Comparison of ENCODE assay signal across 16 cellular contexts in the genomic region with DNA sequence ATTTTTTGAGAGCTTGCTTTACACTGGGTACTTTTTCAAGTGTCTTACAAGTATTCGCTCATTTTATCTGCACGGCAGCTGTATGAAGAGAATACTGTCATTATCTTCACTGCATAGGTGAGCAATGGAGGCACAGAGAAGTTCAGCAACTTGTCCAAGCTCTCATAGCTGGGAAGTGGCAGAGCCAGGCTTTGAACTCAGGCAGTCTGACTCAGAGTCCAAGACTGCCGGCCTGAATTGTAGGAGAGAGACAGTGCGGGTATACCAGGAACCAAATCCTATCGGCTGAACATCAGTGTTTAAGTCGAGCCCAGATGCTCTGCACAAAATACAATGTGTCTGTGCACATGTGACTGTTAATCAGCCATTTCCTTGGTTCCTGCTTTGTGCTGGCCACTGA.
"Had no signal": no experiment of that assay in that cellular context is flagged by ENCODE, and none has a peak within 500 bp of the region (broad histone marks: within the 10 kb centered on the region; RNA-seq: fewer than 3 reads in every experiment).

No MANE protein-coding gene starts in this region.

- H3K27ac ChIP-seq: RWPE1 had no signal

- H3K4me2 ChIP-seq: SK-N-SH had no signal

- DNase-seq: Karpas-422, KBM-7, MM.1S, NCI-H1092 treated with DMSO at 0.1 percent for 48 hours, NCI-H1436, NCI-H187, NCI-H2029, NCI-H2171 treated with DMSO at 0.1 percent for 48 hours, NCI-H345, NCI-H446 treated with DMSO at 0.1 percent for 48 hours, NCI-H510A treated with DMSO at 0.1 percent for 48 hours, NCI-H526, SHP77, SK-N-SH, SW 1271 had no signal

- H3K9me2 ChIP-seq: SK-N-SH had no signal

- H3K9me3 ChIP-seq: SK-N-SH had no signal

- H3K9ac ChIP-seq: SK-N-SH had no signal
